Comparison of ENCODE assay signal across 8 cellular contexts in the genomic region with DNA sequence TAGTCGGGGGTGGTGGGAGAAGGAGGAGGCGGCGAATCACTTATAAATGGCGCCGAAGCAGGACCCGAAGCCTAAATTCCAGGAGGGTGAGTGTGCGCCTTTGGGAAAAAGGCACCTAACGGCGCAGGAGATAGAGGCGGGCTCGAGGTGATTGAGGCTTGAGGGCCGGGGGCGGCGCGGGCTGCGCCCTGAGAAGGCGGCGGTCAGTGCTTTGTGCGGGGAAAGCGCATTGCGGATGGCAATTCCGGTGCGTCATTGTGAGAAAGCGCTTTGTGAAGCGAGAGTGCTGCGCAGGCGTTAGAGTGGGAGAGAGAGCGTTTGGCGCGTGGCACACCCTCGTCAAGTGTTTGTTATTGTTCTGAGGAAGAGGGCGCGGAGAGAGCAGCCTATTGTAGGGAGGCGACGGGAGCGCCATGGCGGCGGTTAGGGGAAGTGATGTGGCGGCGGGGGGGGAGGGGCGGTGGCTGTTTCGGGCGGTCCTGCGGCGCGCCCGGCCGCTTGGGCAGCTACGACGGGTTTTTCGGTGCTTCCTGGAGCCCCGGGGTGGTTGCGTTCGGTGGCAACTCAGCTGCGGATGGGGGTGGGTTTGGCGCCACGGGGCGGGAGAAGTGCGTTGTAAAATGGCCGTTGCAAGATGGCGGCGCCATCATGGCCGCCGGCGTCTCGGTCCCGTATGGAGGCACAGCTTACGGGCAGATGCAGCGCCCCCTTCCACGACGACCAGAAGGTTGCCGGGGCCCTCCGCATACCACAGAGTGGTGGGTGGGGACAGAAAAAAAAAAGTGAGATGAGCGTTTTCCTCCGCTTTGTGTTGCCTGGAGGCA. TPM values are rescaled to one million over a fixed set of nuclear protein-coding genes. Genes with fewer than 3 reads are reported as not detected.
A peak's percentile ranks its signal among the peaks of the same experiment; 100 is the strongest.
DNase-seq lines count a peak whose midpoint lies in the region; ATAC-seq and TF ChIP-seq lines count a peak whose summit lies in the region.

No MANE protein-coding gene starts in this region.

- intact Hi-C loops in PC-9 (cut with micrococcal nuclease; ENCODE audit: unreplicated experiment) = loop anchor here (1.0 kb wide), 2 partner anchors 13 to 106 kb away; no protein-coding TSS in a partner anchor

- BruUV-seq in PC-9 (replicated peaks; lab: Mats Ljungman, UMichigan) = no TSS peak

- peak; percentile 50; the same call in 1 of the 2 replicates for TF ChIP-seq CTCF in PC-9 (conservative IDR thresholded peaks at IDR 0.05)

- peak; percentile 70 for DNase-seq in DMS79 (lab: John Stamatoyannopoulos, UW)
- peak; percentile 75 for DNase-seq in KG1 (lab: John Stamatoyannopoulos, UW)
- peak; percentile 90 for DNase-seq in PC-9
- peak; percentile 78 for DNase-seq in activated T-helper 1 cell treated with Interleukin-2 at 50 U/mL for 16 hours (ENCODE audit: low read depth)
- peak; percentile 92 for DNase-seq in fibroblast of gingiva (ENCODE audit: low read depth)
- peak; percentile 77 to 95 (median 90) for DNase-seq in naive thymus-derived CD8-positive, alpha-beta T cell

- H3K79me2 ChIP-seq in PC-9 (ENCODE audit: low read depth) = peaks cover 54% of the 10 kb centered on the region

- H2AFZ ChIP-seq in PC-9 = peak overlapping the region; percentile 79

- H3K27ac Mint-ChIP-seq in naive thymus-derived CD8-positive, alpha-beta T cell = peak overlapping the region; percentile 99 to 100 (median 100)
- peak overlapping the region; percentile 99 for H3K27ac Mint-ChIP-seq in stimulated activated memory B cell treated with anti-CD40 and anti-IgM and Interleukin-4, amounts not matched to agents 10 μg/mL and 1 μg/mL and 100 μg/mL, for 72 hours

- no peaks in the 10 kb centered on the region for H3K27me3 ChIP-seq in PC-9 (ENCODE audit: insufficient read depth, low read depth)

- no peaks in the 10 kb centered on the region for H3K9me3 Mint-ChIP-seq in naive thymus-derived CD8-positive, alpha-beta T cell
- no peaks in the 10 kb centered on the region for H3K9me3 Mint-ChIP-seq in stimulated activated memory B cell treated with anti-CD40 and anti-IgM and Interleukin-4, amounts not matched to agents 10 μg/mL and 1 μg/mL and 100 μg/mL, for 72 hours

- POLR2A ChIA-PET in PC-9 (lab: Charles Lee; ENCODE audit: unreplicated experiment) = interaction anchor here (0.6 to 0.7 kb wide), 5 partner anchors 23 to 212 kb away, joined by 7 to 23 read pairs (median 10); no protein-coding TSS in a partner anchor
- POLR2A ChIA-PET in naive thymus-derived CD8-positive, alpha-beta T cell (lab: Charles Lee) = interaction anchor here (0.7 to 3.3 kb wide), 12 partner anchors 11 to 574 kb away, joined by 3 to 23 read pairs (median 4); partner anchors contain the start of genes IREB2, PSMA4 and SKIC8

- peak overlapping the region; percentile 93 to 100 (median 100) for H3K4me3 Mint-ChIP-seq in naive thymus-derived CD8-positive, alpha-beta T cell
- H3K4me3 Mint-ChIP-seq in stimulated activated memory B cell treated with anti-CD40 and anti-IgM and Interleukin-4, amounts not matched to agents 10 μg/mL and 1 μg/mL and 100 μg/mL, for 72 hours = peak overlapping the region; percentile 89

- peaks cover 20% of the 10 kb centered on the region for H3F3A ChIP-seq in PC-9 (ENCODE audit: insufficient read depth, low read depth)

- H3K4me2 ChIP-seq in PC-9 = peak overlapping the region; percentile 90

- H3K27ac ChIP-seq in PC-9 = peak overlapping the region; percentile 99

- H3K9me2 ChIP-seq in PC-9 (ENCODE audit: insufficient read depth) = no peaks in the 10 kb centered on the region

- peak; percentile 60 for ATAC-seq in GM21717 (IDR thresholded peaks at IDR 0.05; ENCODE audit: unreplicated experiment)
- peak; percentile 74 to 77 for ATAC-seq in naive thymus-derived CD8-positive, alpha-beta T cell
- peak; percentile 86 for ATAC-seq in stimulated activated memory B cell treated with anti-CD40 and anti-IgM and Interleukin-4, amounts not matched to agents 10 μg/mL and 1 μg/mL and 100 μg/mL, for 72 hours

- H3K4me3 ChIP-seq in PC-9 = peak overlapping the region; percentile 100

- no peaks in the 10 kb centered on the region for H3K9me3 ChIP-seq in PC-9 (ENCODE audit: insufficient read depth, low read depth)

- H3K4me1 ChIP-seq in PC-9 (replicated peaks; ENCODE audit: insufficient read depth) = peaks cover 33% of the 10 kb centered on the region

- no peaks in the 10 kb centered on the region for H3K27me3 Mint-ChIP-seq in naive thymus-derived CD8-positive, alpha-beta T cell
- no peaks in the 10 kb centered on the region for H3K27me3 Mint-ChIP-seq in stimulated activated memory B cell treated with anti-CD40 and anti-IgM and Interleukin-4, amounts not matched to agents 10 μg/mL and 1 μg/mL and 100 μg/mL, for 72 hours

- peaks cover 44% of the 10 kb centered on the region for H4K20me1 ChIP-seq in PC-9 (ENCODE audit: insufficient read depth)

- CTCF ChIA-PET in PC-9 (lab: Charles Lee) = interaction anchor here (0.6 kb wide), 1 partner anchor 90 kb away, joined by 3 read pairs; no protein-coding TSS in a partner anchor

- peaks cover 4% of the 10 kb centered on the region; the same call in 1 of the 2 replicates for H3K36me3 ChIP-seq in PC-9 (ENCODE audit: low read depth)

- H3K4me1 Mint-ChIP-seq in naive thymus-derived CD8-positive, alpha-beta T cell = peaks cover 28 to 43% (median 41%) of the 10 kb centered on the region in 4 donors
- H3K4me1 Mint-ChIP-seq in stimulated activated memory B cell treated with anti-CD40 and anti-IgM and Interleukin-4, amounts not matched to agents 10 μg/mL and 1 μg/mL and 100 μg/mL, for 72 hours = peaks cover 38% of the 10 kb centered on the region

- H3K36me3 Mint-ChIP-seq in naive thymus-derived CD8-positive, alpha-beta T cell = peaks cover 4 to 11% (median 4%) of the 10 kb centered on the region in 3 donors
- H3K36me3 Mint-ChIP-seq in stimulated activated memory B cell treated with anti-CD40 and anti-IgM and Interleukin-4, amounts not matched to agents 10 μg/mL and 1 μg/mL and 100 μg/mL, for 72 hours = peaks cover 15% of the 10 kb centered on the region

RNA-seq across cellular contexts. Expression of gene MORF4L1, which starts 0.5 kb away (rescaled TPM):
- total RNA-seq in PC-9 (2021) = 240 and 282 TPM in 2 replicates
- 100 to 1,000 TPM; 271 to 320 TPM for total RNA-seq in naive thymus-derived CD8-positive, alpha-beta T cell
- 100 to 1,000 TPM; 286 to 311 (median 298) TPM for polyA plus RNA-seq in naive thymus-derived CD8-positive, alpha-beta T cell

Comparison
In these comparisons a context has a peak if more than half of its experiments do, and no peak if none do; other contexts are left out.
1. Peak in every context shown above with its lines: DNase-seq, ATAC-seq, H3K4me3 ChIP-seq and H3K27ac ChIP-seq.